In the genomic region with DNA sequence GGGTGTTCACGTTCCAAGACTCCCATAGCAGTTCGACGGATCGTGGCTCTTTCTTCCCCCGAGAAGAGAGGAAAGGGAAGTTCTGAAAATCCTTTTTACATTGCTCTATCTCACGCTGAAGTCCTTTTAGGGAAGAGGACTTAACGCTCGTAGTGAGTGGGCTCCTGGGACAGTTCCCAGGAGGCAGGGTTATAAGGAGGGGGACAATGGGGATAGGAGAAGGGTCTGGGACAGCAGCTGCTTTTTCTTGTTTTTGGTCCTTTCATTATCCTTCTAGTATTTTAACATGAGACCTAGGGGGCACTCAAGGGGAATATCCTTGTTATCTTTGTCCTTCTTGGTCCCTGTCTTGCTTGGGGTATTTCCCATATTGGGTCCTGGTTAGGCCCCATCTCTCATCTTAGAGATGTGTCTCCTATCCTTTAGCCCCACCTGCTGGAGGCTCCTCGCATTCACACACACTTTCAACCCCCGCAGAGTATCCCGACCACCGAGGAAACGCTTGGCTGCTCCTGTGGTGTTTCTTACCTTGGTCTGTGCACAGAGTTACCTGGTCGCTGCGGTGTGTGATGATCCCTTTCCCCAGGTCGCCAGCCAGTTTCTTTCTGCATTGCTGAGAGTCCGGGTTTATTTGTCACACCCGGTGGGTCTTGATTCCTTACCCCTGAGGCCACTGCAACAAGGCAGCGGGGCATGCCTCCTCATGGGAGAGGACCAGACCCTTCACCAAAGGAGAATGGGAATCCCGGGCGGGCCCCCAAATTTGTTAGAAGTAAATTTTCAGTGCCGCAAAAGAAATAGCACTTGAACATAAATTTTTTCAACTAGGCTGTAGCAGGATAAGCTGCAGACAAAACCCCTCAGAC, we compare ENCODE assay signal across 1 cellular context.
TF ChIP-seq lines count a peak whose summit lies in the region.

No MANE protein-coding gene starts in this region.

TF ChIP-seq in GM12878, 131 proteins besides CTCF, POLR2A, EP300 and RAD21 (continued from another document):
- TF ChIP-seq EGR1 (IDR thresholded peaks at IDR 0.05; ENCODE audit: borderline replicate concordance in 1 of 2, low read depth in 2 of 2, low read length in 2 of 2) = 0 out of 3 replicates have a peak, but pooled peaks of 1 of the 2 experiments have one; percentile 20
- peak; percentile 49; the same call in 1 of the 3 replicates for TF ChIP-seq POU2F2 (IDR thresholded peaks at IDR 0.05; ENCODE audit: borderline replicate concordance, low read depth, low read length)
- TF ChIP-seq SMC3 (IDR thresholded peaks at IDR 0.05; ENCODE audit: borderline replicate concordance, low read length) = peak; percentile 76
- TF ChIP-seq, protein P1, sequence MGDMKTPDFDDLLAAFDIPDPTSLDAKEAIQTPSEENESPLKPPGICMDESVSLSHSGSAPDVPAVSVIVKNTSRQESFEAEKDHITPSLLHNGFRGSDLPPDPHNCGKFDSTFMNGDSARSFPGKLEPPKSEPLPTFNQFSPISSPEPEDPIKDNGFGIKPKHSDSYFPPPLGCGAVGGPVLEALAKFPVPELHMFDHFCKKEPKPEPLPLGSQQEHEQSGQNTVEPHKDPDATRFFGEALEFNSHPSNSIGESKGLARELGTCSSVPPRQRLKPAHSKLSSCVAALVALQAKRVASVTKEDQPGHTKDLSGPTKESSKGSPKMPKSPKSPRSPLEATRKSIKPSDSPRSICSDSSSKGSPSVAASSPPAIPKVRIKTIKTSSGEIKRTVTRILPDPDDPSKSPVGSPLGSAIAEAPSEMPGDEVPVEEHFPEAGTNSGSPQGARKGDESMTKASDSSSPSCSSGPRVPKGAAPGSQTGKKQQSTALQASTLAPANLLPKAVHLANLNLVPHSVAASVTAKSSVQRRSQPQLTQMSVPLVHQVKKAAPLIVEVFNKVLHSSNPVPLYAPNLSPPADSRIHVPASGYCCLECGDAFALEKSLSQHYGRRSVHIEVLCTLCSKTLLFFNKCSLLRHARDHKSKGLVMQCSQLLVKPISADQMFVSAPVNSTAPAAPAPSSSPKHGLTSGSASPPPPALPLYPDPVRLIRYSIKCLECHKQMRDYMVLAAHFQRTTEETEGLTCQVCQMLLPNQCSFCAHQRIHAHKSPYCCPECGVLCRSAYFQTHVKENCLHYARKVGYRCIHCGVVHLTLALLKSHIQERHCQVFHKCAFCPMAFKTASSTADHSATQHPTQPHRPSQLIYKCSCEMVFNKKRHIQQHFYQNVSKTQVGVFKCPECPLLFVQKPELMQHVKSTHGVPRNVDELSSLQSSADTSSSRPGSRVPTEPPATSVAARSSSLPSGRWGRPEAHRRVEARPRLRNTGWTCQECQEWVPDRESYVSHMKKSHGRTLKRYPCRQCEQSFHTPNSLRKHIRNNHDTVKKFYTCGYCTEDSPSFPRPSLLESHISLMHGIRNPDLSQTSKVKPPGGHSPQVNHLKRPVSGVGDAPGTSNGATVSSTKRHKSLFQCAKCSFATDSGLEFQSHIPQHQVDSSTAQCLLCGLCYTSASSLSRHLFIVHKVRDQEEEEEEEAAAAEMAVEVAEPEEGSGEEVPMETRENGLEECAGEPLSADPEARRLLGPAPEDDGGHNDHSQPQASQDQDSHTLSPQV (IDR thresholded peaks at IDR 0.05) = no peak
- peak; percentile 93 for TF ChIP-seq PAX5 (IDR thresholded peaks at IDR 0.05; ENCODE audit: borderline replicate concordance, low read depth, low read length)
- no peak for TF ChIP-seq ATF2 (IDR thresholded peaks at IDR 0.05; ENCODE audit: low read length)
- TF ChIP-seq DPF2 (IDR thresholded peaks at IDR 0.05) = no peak
- TF ChIP-seq PKNOX1 (IDR thresholded peaks at IDR 0.05) = no peak
- TF ChIP-seq, protein P2, sequence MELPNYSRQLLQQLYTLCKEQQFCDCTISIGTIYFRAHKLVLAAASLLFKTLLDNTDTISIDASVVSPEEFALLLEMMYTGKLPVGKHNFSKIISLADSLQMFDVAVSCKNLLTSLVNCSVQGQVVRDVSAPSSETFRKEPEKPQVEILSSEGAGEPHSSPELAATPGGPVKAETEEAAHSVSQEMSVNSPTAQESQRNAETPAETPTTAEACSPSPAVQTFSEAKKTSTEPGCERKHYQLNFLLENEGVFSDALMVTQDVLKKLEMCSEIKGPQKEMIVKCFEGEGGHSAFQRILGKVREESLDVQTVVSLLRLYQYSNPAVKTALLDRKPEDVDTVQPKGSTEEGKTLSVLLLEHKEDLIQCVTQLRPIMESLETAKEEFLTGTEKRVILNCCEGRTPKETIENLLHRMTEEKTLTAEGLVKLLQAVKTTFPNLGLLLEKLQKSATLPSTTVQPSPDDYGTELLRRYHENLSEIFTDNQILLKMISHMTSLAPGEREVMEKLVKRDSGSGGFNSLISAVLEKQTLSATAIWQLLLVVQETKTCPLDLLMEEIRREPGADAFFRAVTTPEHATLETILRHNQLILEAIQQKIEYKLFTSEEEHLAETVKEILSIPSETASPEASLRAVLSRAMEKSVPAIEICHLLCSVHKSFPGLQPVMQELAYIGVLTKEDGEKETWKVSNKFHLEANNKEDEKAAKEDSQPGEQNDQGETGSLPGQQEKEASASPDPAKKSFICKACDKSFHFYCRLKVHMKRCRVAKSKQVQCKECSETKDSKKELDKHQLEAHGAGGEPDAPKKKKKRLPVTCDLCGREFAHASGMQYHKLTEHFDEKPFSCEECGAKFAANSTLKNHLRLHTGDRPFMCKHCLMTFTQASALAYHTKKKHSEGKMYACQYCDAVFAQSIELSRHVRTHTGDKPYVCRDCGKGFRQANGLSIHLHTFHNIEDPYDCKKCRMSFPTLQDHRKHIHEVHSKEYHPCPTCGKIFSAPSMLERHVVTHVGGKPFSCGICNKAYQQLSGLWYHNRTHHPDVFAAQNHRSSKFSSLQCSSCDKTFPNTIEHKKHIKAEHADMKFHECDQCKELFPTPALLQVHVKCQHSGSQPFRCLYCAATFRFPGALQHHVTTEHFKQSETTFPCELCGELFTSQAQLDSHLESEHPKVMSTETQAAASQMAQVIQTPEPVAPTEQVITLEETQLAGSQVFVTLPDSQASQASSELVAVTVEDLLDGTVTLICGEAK (IDR thresholded peaks at IDR 0.05; ENCODE audit: borderline replicate concordance) = no peak
- 0 out of 2 replicates have a peak, but pooled peaks have one; percentile 19 for TF ChIP-seq IKZF1 (conservative IDR thresholded peaks at IDR 0.05)
- no peak for TF ChIP-seq ZNF207 (IDR thresholded peaks at IDR 0.05; ENCODE audit: borderline replicate concordance)
- TF ChIP-seq NFXL1 (IDR thresholded peaks at IDR 0.05; ENCODE audit: borderline replicate concordance) = no peak
- TF ChIP-seq ZBTB33 (IDR thresholded peaks at IDR 0.05) = no peak
